ENCODE assay signal across 1 cellular context in the genomic region with DNA sequence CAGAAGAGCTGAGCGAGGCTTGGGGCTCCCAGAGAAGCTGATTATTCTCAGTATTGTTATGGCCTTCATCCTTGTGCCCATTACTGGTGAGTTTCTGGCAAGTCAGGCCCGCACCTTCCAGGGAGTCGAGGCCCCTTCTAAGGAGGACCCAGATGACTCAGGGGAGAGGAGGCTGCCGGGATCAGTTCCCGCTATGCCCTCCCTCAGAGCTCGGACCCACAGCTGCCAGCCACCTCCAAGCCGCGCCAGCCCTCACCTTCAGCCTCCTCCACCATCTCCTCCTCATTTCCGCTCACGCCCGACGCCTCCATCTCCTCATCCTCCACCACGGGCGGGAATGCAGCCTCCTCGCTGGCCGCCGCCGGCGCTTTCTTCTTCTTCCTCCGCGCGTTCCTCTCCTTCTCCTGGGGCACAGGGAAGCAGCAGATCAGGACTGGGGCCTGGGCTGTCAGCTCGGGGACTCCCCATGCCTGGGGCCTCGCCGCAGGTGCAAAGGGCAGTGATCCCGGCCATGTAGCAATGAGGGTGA.
TF ChIP-seq lines count a peak whose summit lies in the region.

No MANE protein-coding gene starts in this region.

TF ChIP-seq in K562, 482 proteins besides CTCF, POLR2A, EP300 and RAD21 (continued from another document):
- TF ChIP-seq ZBTB33 (CRISPR knock-in tag; IDR thresholded peaks at IDR 0.05) (0 out of 2 replicates have a peak, but pooled peaks have one; percentile 37), RBM22 (IDR thresholded peaks at IDR 0.05; ENCODE audit: low read depth, low read length, poor library complexity, severe bottlenecking) (no peak), ZNF253 (CRISPR knock-in tag; conservative IDR thresholded peaks at IDR 0.05) (no peak), ZNF589 (CRISPR knock-in tag; IDR thresholded peaks at IDR 0.05; ENCODE audit: low read depth) (no peak), GABPA (tag; conservative IDR thresholded peaks at IDR 0.05; ENCODE audit: low read depth) (no peak), TCFL5 (CRISPR knock-in tag; conservative IDR thresholded peaks at IDR 0.05) (no peak), RNF2 (IDR thresholded peaks at IDR 0.05) (no peak), POLR2G (IDR thresholded peaks at IDR 0.05; ENCODE audit: low read depth, low read length) (0 out of 2 replicates have a peak, but pooled peaks have one; percentile 16), CSDE1 (IDR thresholded peaks at IDR 0.05) (no peak), ZSCAN29 (IDR thresholded peaks at IDR 0.05) (no peak), THRB (CRISPR knock-in tag; conservative IDR thresholded peaks at IDR 0.05) (no peak), CAMTA2 (CRISPR knock-in tag; conservative IDR thresholded peaks at IDR 0.05) (no peak), ATF7 (IDR thresholded peaks at IDR 0.05) (no peak)
- TF ChIP-seq, protein P1, sequence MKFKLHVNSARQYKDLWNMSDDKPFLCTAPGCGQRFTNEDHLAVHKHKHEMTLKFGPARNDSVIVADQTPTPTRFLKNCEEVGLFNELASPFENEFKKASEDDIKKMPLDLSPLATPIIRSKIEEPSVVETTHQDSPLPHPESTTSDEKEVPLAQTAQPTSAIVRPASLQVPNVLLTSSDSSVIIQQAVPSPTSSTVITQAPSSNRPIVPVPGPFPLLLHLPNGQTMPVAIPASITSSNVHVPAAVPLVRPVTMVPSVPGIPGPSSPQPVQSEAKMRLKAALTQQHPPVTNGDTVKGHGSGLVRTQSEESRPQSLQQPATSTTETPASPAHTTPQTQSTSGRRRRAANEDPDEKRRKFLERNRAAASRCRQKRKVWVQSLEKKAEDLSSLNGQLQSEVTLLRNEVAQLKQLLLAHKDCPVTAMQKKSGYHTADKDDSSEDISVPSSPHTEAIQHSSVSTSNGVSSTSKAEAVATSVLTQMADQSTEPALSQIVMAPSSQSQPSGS (CRISPR knock-in tag; IDR thresholded peaks at IDR 0.05) = no peak
